9 cellular contexts compared by ENCODE assay signal in the genomic region with DNA sequence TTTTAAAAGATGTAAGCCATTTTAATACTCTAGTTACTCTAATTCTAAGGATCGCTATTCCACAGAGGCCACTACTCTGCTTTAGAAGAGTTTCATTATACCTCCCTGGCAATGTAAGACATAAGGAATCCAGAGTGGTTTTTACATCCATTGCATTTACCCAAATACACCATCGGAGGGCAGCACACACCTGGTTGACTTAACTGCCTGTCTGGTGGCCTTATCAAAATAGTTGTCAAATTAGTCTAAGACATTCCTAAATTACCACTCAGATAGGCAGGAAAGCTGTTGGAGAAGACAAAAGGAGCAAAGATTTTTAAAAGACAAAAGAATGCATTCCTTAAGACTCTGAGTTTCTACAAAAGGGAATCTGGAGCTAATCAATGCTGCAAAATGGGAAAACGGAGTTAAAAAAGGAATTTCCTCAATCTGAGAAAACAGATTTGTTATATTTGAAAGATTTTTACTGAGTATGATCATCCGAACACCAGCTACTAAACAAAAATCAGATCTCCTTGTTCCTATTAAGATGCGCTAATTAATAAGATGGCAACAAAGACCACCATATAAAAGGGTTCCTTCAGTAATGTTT. TPM values are rescaled to one million over a fixed set of nuclear protein-coding genes. Genes with fewer than 3 reads are reported as not detected.
A peak's percentile ranks its signal among the peaks of the same experiment; 100 is the strongest.
DNase-seq lines count a peak whose midpoint lies in the region; ATAC-seq and TF ChIP-seq lines count a peak whose summit lies in the region.
"Had no signal": no experiment of that assay in that cellular context is flagged by ENCODE, and none has a peak within 500 bp of the region (broad histone marks: within the 10 kb centered on the region; RNA-seq: fewer than 3 reads in every experiment).

No MANE protein-coding gene starts in this region.

- H3K9me3 ChIP-seq in AG04450 (ENCODE audit: control insufficient read depth, insufficient read depth, low read length) = no peaks in the 10 kb centered on the region

- POLR2A ChIA-PET in AG04450 (lab: Yijun Ruan, JAX) = no interaction called here
- POLR2A ChIA-PET in activated CD8-positive, alpha-beta T cell treated with anti-CD3 and anti-CD28 coated beads, Interleukin-2, amount 10 ng/mL, durations not matched to agents 7 days and 5 days (lab: Charles Lee) = no interaction called here

- ATAC-seq in activated CD8-positive, alpha-beta T cell treated with anti-CD3 and anti-CD28 coated beads, Interleukin-2, amount 10 ng/mL, durations not matched to agents 7 days and 5 days = no peak

- no peaks in the 10 kb centered on the region for H3K27me3 ChIP-seq in AG04450 (ENCODE audit: control insufficient read depth, insufficient read depth, low read length)

- DNase-seq in AG04450 (ENCODE audit: low read depth, low spot score) = peak; percentile 47
- peak; percentile 74 for DNase-seq in HS-27A (ENCODE audit: low read depth)
- peak; percentile 45 for DNase-seq in NCI-H748 treated with DMSO at 0.1 percent for 48 hours (lab: John Stamatoyannopoulos, UW)
- peak; percentile 60 for DNase-seq in activated CD8-positive, alpha-beta T cell treated with anti-CD3 and anti-CD28 coated beads, Interleukin-2, amount 10 ng/mL, durations not matched to agents 7 days and 5 days
- DNase-seq in fibroblast of villous mesenchyme (ENCODE audit: low read depth) = peak; percentile 79
- peak; percentile 54 for DNase-seq in non-pigmented ciliary epithelial cell (ENCODE audit: low read depth)
- no peak for DNase-seq in activated CD4-positive, CD25-positive, alpha-beta regulatory T cell treated with anti-CD3 and anti-CD28 coated beads, Interleukin-2, amount 50 U/mL, for 72 hours

- no peak overlapping the region for H3K27ac ChIP-seq in AG04450 (ENCODE audit: low read depth, low read length)
- H3K27ac ChIP-seq: skin epidermis had no signal

- H3K27me3 Mint-ChIP-seq in activated CD8-positive, alpha-beta T cell treated with anti-CD3 and anti-CD28 coated beads, Interleukin-2, amount 10 ng/mL, durations not matched to agents 7 days and 5 days (ENCODE audit: low read depth) = no peaks in the 10 kb centered on the region

- no peak overlapping the region for H3K4me3 Mint-ChIP-seq in activated CD8-positive, alpha-beta T cell treated with anti-CD3 and anti-CD28 coated beads, Interleukin-2, amount 10 ng/mL, durations not matched to agents 7 days and 5 days

- H3K4me3 ChIP-seq in AG04450 (ENCODE audit: low read depth, low read length) (no peak overlapping the region), GM12875 (ENCODE audit: low read depth, low read length) (no peak overlapping the region), fibroblast of villous mesenchyme (ENCODE audit: low read depth, low read length) (no peak overlapping the region)
- H3K4me3 ChIP-seq: skin epidermis had no signal

- no peaks in the 10 kb centered on the region for H3K36me3 Mint-ChIP-seq in activated CD8-positive, alpha-beta T cell treated with anti-CD3 and anti-CD28 coated beads, Interleukin-2, amount 10 ng/mL, durations not matched to agents 7 days and 5 days (ENCODE audit: low read depth)

- H3K27ac Mint-ChIP-seq in activated CD8-positive, alpha-beta T cell treated with anti-CD3 and anti-CD28 coated beads, Interleukin-2, amount 10 ng/mL, durations not matched to agents 7 days and 5 days = no peak overlapping the region

- CTCF ChIA-PET in AG04450 (lab: Charles Lee) = interaction anchor here (0.5 to 4.7 kb wide), 40 partner anchors 9 to 1655 kb away, joined by 3 to 41 read pairs (median 4); a partner anchor contains a TSS
- CTCF ChIA-PET in activated CD8-positive, alpha-beta T cell treated with anti-CD3 and anti-CD28 coated beads, Interleukin-2, amount 10 ng/mL, durations not matched to agents 7 days and 5 days (lab: Charles Lee) = interaction anchor here (0.7 to 1.7 kb wide), 13 partner anchors 10 to 728 kb away, joined by 3 to 7 read pairs (median 3); a partner anchor contains a TSS

- TF ChIP-seq CTCF in AG04450 (IDR thresholded peaks at IDR 0.05; ENCODE audit: low read depth, low read length) (peak; percentile 80), GM12875 (IDR thresholded peaks at IDR 0.05; ENCODE audit: borderline replicate concordance, insufficient read depth, low read depth, low read length) (peak; percentile 60), fibroblast of villous mesenchyme (IDR thresholded peaks at IDR 0.05; ENCODE audit: insufficient read depth, low read depth, low read length) (peak; percentile 85)

- no peaks in the 10 kb centered on the region for H3K9me3 Mint-ChIP-seq in activated CD8-positive, alpha-beta T cell treated with anti-CD3 and anti-CD28 coated beads, Interleukin-2, amount 10 ng/mL, durations not matched to agents 7 days and 5 days (ENCODE audit: insufficient read depth)

- H3K4me1 Mint-ChIP-seq in activated CD8-positive, alpha-beta T cell treated with anti-CD3 and anti-CD28 coated beads, Interleukin-2, amount 10 ng/mL, durations not matched to agents 7 days and 5 days (ENCODE audit: low read depth) = no peaks in the 10 kb centered on the region

RNA-seq across cellular contexts. Expression of a gene that starts 33.8 kb away (rescaled TPM):
- polyA plus RNA-seq in AG04450 (2011; rRNA removed) = 4.7 and 5.1 TPM in 2 replicates
- 11.4 and 14.3 TPM in 2 replicates for polyA minus RNA-seq in AG04450 (2011; rRNA and poly(A)+ RNA removed)
- under 1 TPM; 0.66 to 0.68 TPM for total RNA-seq in activated CD8-positive, alpha-beta T cell treated with anti-CD3 and anti-CD28 coated beads, Interleukin-2, amount 10 ng/mL, durations not matched to agents 7 days and 5 days
- total RNA-seq in fibroblast of villous mesenchyme = 4.7 and 8.1 TPM in 2 replicates
